16 cellular contexts compared by ENCODE assay signal in genomic region chr18:43648002-43648401, GRCh38.
DNase-seq lines count a peak whose midpoint lies in the region; ATAC-seq and TF ChIP-seq lines count a peak whose summit lies in the region.
"Had no signal": no experiment of that assay in that cellular context is flagged by ENCODE, and none has a peak within 500 bp of the region (broad histone marks: within the 10 kb centered on the region; RNA-seq: fewer than 3 reads in every experiment).

No MANE protein-coding gene starts in this region.

- no peaks in the 10 kb centered on the region for H3K27me3 Mint-ChIP-seq in WTC11 (ENCODE audit: low read depth)
- no peaks in the 10 kb centered on the region for H3K27me3 Mint-ChIP-seq in T-helper 2 cell treated with Interferon-gamma antibody and Interleukin-4, amounts not matched to agents 5 μg/mL and 100 μg/mL, for 36 hours (ENCODE audit: low read depth)
- H3K27me3 Mint-ChIP-seq: CD4-positive, alpha-beta T cell had no signal

- no peak overlapping the region for H3K27ac Mint-ChIP-seq in WTC11
- no peak overlapping the region for H3K27ac Mint-ChIP-seq in T-helper 2 cell treated with Interferon-gamma antibody and Interleukin-4, amounts not matched to agents 5 μg/mL and 100 μg/mL, for 36 hours
- H3K27ac Mint-ChIP-seq: CD4-positive, alpha-beta T cell had no signal

- H3K27me3 ChIP-seq in cardiac muscle cell: no peaks in the 10 kb centered on the region
- H3K27me3 ChIP-seq in heart left ventricle: no peaks in the 10 kb centered on the region

- H3K36me3 ChIP-seq in cardiac muscle cell (no peaks in the 10 kb centered on the region), heart left ventricle (no peaks in the 10 kb centered on the region)
- H3K36me3 ChIP-seq: HAP-1 had no signal

- 92 to 97% (median 96%) methylated on average over 2 of the region's 2 CpGs for WGBS in heart left ventricle, 4 donors

- H3K36me3 Mint-ChIP-seq in WTC11: peaks cover 13% of the 10 kb centered on the region
- H3K36me3 Mint-ChIP-seq in T-helper 2 cell treated with Interferon-gamma antibody and Interleukin-4, amounts not matched to agents 5 μg/mL and 100 μg/mL, for 36 hours (ENCODE audit: low read depth): no peaks in the 10 kb centered on the region

- H3K27ac ChIP-seq in cardiac muscle cell: no peak overlapping the region
- no peak overlapping the region for H3K27ac ChIP-seq in heart left ventricle

- DNase-seq in cardiac muscle cell (ENCODE audit: low read depth in 1 of 2, low spot score in 1 of 2): no peak
- no peak for DNase-seq in heart left ventricle
- no peak for DNase-seq in WTC11 (ENCODE audit: low spot score)
- peak; percentile 7 for DNase-seq in fibroblast of pulmonary artery (ENCODE audit: low read depth)
- DNase-seq in T-helper 2 cell treated with Interferon-gamma antibody and Interleukin-4, amounts not matched to agents 5 μg/mL and 100 μg/mL, for 36 hours (ENCODE audit: low spot score): no peak
- no peak for DNase-seq in midbrain (lab: John Stamatoyannopoulos, UW)
- DNase-seq in activated T-cell treated with anti-CD3 and anti-CD28 coated beads, Interleukin-2, amount 50 U/mL, for 48 hours: no peak
- DNase-seq: 8988T; CD4-positive, alpha-beta T cell; DMS79; MV-4-11; NCI-H1417 treated with DMSO at 0.1 percent for 48 hours; NCI-H2029; NCI-H510A treated with DMSO at 0.1 percent for 48 hours had no signal

- H3K9me3 ChIP-seq in cardiac muscle cell (ENCODE audit: low read depth) (no peaks in the 10 kb centered on the region), heart left ventricle (no peaks in the 10 kb centered on the region)
- H3K9me3 ChIP-seq: HAP-1 had no signal

- ATAC-seq in heart left ventricle: no peak
- ATAC-seq in WTC11: peak; percentile 67; the same call in 1 of the 2 replicates
- no peak for ATAC-seq in GM19455 (IDR thresholded peaks at IDR 0.05; ENCODE audit: unreplicated experiment)

- CTCF ChIA-PET in WTC11 (lab: Charles Lee): interaction anchor here (0.9 to 1.4 kb wide), 3 partner anchors 10 to 447 kb away, joined by 3 to 4 read pairs (median 3); no protein-coding TSS in a partner anchor

- no peak for TF ChIP-seq POLR2A in heart left ventricle (IDR thresholded peaks at IDR 0.05)

- H3K4me3 Mint-ChIP-seq in WTC11: no peak overlapping the region
- H3K4me3 Mint-ChIP-seq in T-helper 2 cell treated with Interferon-gamma antibody and Interleukin-4, amounts not matched to agents 5 μg/mL and 100 μg/mL, for 36 hours: no peak overlapping the region
- H3K4me3 Mint-ChIP-seq: CD4-positive, alpha-beta T cell had no signal

- POLR2A ChIA-PET in WTC11 (lab: Charles Lee): no interaction called here

- H3K4me1 Mint-ChIP-seq in WTC11: no peaks in the 10 kb centered on the region
- H3K4me1 Mint-ChIP-seq in T-helper 2 cell treated with Interferon-gamma antibody and Interleukin-4, amounts not matched to agents 5 μg/mL and 100 μg/mL, for 36 hours (ENCODE audit: low read depth): no peaks in the 10 kb centered on the region

- intact Hi-C loops in heart left ventricle (cut with DNase I): no loop called here

- TF ChIP-seq CTCF in cardiac muscle cell (IDR thresholded peaks at IDR 0.05; ENCODE audit: low read depth, low read length) (peak; percentile 18), heart left ventricle (IDR thresholded peaks at IDR 0.05) (no peak), WTC11 (IDR thresholded peaks at IDR 0.05) (no peak), fibroblast of pulmonary artery (IDR thresholded peaks at IDR 0.05; ENCODE audit: low read length, missing control alignments) (peak; percentile 8)

- peaks cover 32% of the 10 kb centered on the region for H3K9me3 Mint-ChIP-seq in WTC11
- peaks cover 9% of the 10 kb centered on the region for H3K9me3 Mint-ChIP-seq in T-helper 2 cell treated with Interferon-gamma antibody and Interleukin-4, amounts not matched to agents 5 μg/mL and 100 μg/mL, for 36 hours
- H3K9me3 Mint-ChIP-seq: CD4-positive, alpha-beta T cell had no signal

- H3K4me1 ChIP-seq in cardiac muscle cell (ENCODE audit: low read depth): no peaks in the 10 kb centered on the region
- H3K4me1 ChIP-seq in heart left ventricle: no peaks in the 10 kb centered on the region
- H3K4me1 ChIP-seq: HAP-1 had no signal

- H3K4me3 ChIP-seq in cardiac muscle cell (no peak overlapping the region), heart left ventricle (no peak overlapping the region), fibroblast of pulmonary artery (replicated peaks; ENCODE audit: low read depth, low read length) (no peak overlapping the region)
- H3K4me3 ChIP-seq: HAP-1 had no signal

TF ChIP-seq in WTC11, 78 proteins besides CTCF, POLR2A, EP300 and RAD21 (continues in another document):
- TF ChIP-seq GABPB1 (CRISPR knock-in tag; IDR thresholded peaks at IDR 0.05) (no peak), OVOL2 (CRISPR knock-in tag; IDR thresholded peaks at IDR 0.05; ENCODE audit: borderline replicate concordance) (no peak), ARID4B (CRISPR knock-in tag; IDR thresholded peaks at IDR 0.05; ENCODE audit: borderline replicate concordance) (no peak), PRDM15 (CRISPR knock-in tag; IDR thresholded peaks at IDR 0.05) (no peak), NFE2L1 (CRISPR knock-in tag; IDR thresholded peaks at IDR 0.05) (no peak), ZNF121 (CRISPR knock-in tag; IDR thresholded peaks at IDR 0.05) (no peak), ZNF416 (CRISPR knock-in tag; IDR thresholded peaks at IDR 0.05) (no peak), MAX (CRISPR knock-in tag; IDR thresholded peaks at IDR 0.05) (no peak), ATF2 (CRISPR knock-in tag; IDR thresholded peaks at IDR 0.05; ENCODE audit: borderline replicate concordance, low read depth) (no peak)

Comparison
In these comparisons a context has a peak if more than half of its experiments do, and no peak if none do; other contexts are left out.
1. CTCF ChIP-seq: peak in cardiac muscle cell (single experiment) and fibroblast of pulmonary artery (single experiment); none in heart left ventricle (0 of 12) and WTC11 (single experiment).